In the genomic region with DNA sequence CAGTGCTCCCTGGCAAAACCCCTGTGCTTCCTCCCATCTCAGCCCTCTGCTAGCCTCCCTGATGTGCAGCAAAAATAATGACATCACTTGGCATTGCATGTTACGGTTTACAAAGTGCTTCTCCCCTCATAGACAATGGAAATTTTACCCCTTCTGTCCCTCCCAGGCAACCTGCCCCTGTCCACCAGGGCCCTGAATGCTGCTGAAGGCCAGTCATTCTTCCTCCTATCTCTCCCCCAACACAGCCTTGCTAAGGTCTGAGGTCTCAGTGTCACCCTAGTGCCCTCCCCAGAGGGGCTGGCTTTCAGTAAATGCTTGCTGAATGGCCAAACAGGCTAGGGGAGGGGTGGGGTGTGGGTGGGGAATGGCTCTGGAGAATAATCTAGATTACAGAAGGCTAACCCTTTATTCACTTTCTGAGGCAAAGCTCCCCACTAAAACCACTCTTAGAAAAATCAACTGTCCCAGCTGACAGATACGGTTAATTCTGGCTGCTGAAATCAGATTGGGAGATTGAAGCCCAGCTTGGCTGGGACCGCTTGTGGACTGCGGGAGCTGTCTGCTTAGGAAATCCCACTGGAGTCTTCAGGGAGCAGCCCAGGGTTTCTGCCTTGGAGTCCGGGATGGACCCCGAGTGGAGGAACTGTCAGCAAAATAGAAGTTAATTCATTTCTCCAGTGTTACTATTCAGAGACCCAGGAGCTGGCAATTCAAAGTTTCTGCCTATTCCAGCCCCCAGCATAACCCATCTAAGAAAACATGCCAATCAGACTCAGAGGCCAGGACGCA, we compare ENCODE assay signal across 8 cellular contexts. TPM values are rescaled to one million over a fixed set of nuclear protein-coding genes. Genes with fewer than 3 reads are reported as not detected.
DNase-seq lines count a peak whose midpoint lies in the region; ATAC-seq and TF ChIP-seq lines count a peak whose summit lies in the region.

No MANE protein-coding gene starts in this region.

- H3K9me3 ChIP-seq in MM.1S (replicated peaks; ENCODE audit: insufficient read depth, low read length) (no peaks in the 10 kb centered on the region), colonic mucosa (no peaks in the 10 kb centered on the region)

- H3K9me3 Mint-ChIP-seq in central memory CD8-positive, alpha-beta T cell, result no peaks in the 10 kb centered on the region
- H3K9me3 Mint-ChIP-seq in natural killer cell treated with Interleukin-12 subunit alpha and Interleukin-12 subunit beta and Interleukin-15 and Interleukin-18, amount 100 ng/mL, for 72 hours, result no peaks in the 10 kb centered on the region

- H3K27me3 ChIP-seq in MM.1S (replicated peaks; ENCODE audit: insufficient read depth, low read length), result no peaks in the 10 kb centered on the region
- H3K27me3 ChIP-seq in colonic mucosa, result no peaks in the 10 kb centered on the region

- H3K9me2 ChIP-seq in MM.1S (replicated peaks; ENCODE audit: insufficient read depth, low read length), result no peaks in the 10 kb centered on the region

- H3K27ac Mint-ChIP-seq in central memory CD8-positive, alpha-beta T cell (ENCODE audit: low read depth), result peak overlapping the region; percentile 89
- H3K27ac Mint-ChIP-seq in natural killer cell treated with Interleukin-12 subunit alpha and Interleukin-12 subunit beta and Interleukin-15 and Interleukin-18, amount 100 ng/mL, for 72 hours, result peak overlapping the region; percentile 72 to 74

- H3K79me2 ChIP-seq in MM.1S (ENCODE audit: low read length), result peaks cover 99% of the 10 kb centered on the region

- H3K4me2 ChIP-seq in MM.1S (ENCODE audit: low read depth, low read length), result no peak overlapping the region

- peaks cover 5% of the 10 kb centered on the region for H3K36me3 Mint-ChIP-seq in central memory CD8-positive, alpha-beta T cell (ENCODE audit: insufficient read depth)
- peaks cover 14% of the 10 kb centered on the region for H3K36me3 Mint-ChIP-seq in natural killer cell treated with Interleukin-12 subunit alpha and Interleukin-12 subunit beta and Interleukin-15 and Interleukin-18, amount 100 ng/mL, for 72 hours

- peaks cover 44% of the 10 kb centered on the region for H4K20me1 ChIP-seq in MM.1S (ENCODE audit: insufficient read depth, low read length)

- peaks cover 46% of the 10 kb centered on the region for H3K4me1 ChIP-seq in MM.1S (ENCODE audit: low read length)
- peaks cover 17% of the 10 kb centered on the region for H3K4me1 ChIP-seq in colonic mucosa

- DNase-seq in C1 segment of cervical spinal cord (lab: John Stamatoyannopoulos, UW) (peak in 9 of 14 donors; percentile 31 to 66 (median 59)), MM.1S (no peak), G401 (ENCODE audit: low spot score) (no peak), colonic mucosa (no peak)
- DNase-seq in central memory CD8-positive, alpha-beta T cell (ENCODE audit: low spot score in 2 of 2), result no peak
- DNase-seq in natural killer cell treated with Interleukin-12 subunit alpha and Interleukin-12 subunit beta and Interleukin-15 and Interleukin-18, amount 100 ng/mL, for 72 hours (ENCODE audit: low spot score), result no peak
- no peak for DNase-seq in stimulated activated naive CD4-positive, alpha-beta T cell (lab: John Stamatoyannopoulos, UW)

- no peak overlapping the region for H3K9ac ChIP-seq in MM.1S (ENCODE audit: low read length)
- no peak overlapping the region for H3K9ac ChIP-seq in colonic mucosa (ENCODE audit: low read depth in 2 of 2, low read length in 2 of 2)

- no peak overlapping the region for H2AFZ ChIP-seq in MM.1S (ENCODE audit: low read length)

- intact Hi-C loops in colonic mucosa (cut with DNase I), result no loop called here

- H3K4me3 ChIP-seq in MM.1S (ENCODE audit: low read length), result no peak overlapping the region
- H3K4me3 ChIP-seq in colonic mucosa, result no peak overlapping the region

- peaks cover 92% of the 10 kb centered on the region for H3K4me1 Mint-ChIP-seq in central memory CD8-positive, alpha-beta T cell
- H3K4me1 Mint-ChIP-seq in natural killer cell treated with Interleukin-12 subunit alpha and Interleukin-12 subunit beta and Interleukin-15 and Interleukin-18, amount 100 ng/mL, for 72 hours (ENCODE audit: low read depth in 2 of 2), result peaks cover 87 to 92% of the 10 kb centered on the region in 2 donors

- peaks cover 17% of the 10 kb centered on the region for H3F3A ChIP-seq in MM.1S (ENCODE audit: insufficient read depth, low read length)

- peaks cover 5% of the 10 kb centered on the region; the same call in 1 of the 2 replicates for H3K36me3 ChIP-seq in MM.1S (replicated peaks; ENCODE audit: insufficient read depth, low read length)
- no peaks in the 10 kb centered on the region for H3K36me3 ChIP-seq in colonic mucosa

- no peak for ATAC-seq in central memory CD8-positive, alpha-beta T cell (replicated peaks; ENCODE audit: extremely low read depth, poor library complexity, severe bottlenecking)
- peak; percentile 54 to 58 for ATAC-seq in natural killer cell treated with Interleukin-12 subunit alpha and Interleukin-12 subunit beta and Interleukin-15 and Interleukin-18, amount 100 ng/mL, for 72 hours
- no peak for ATAC-seq in GM19397 (IDR thresholded peaks at IDR 0.05; ENCODE audit: unreplicated experiment)

- in situ Hi-C loops in G401 (cut with HindIII; ENCODE audit: low sequenced_read_pairs), result no loop called here

- no peaks in the 10 kb centered on the region for H3K27me3 Mint-ChIP-seq in central memory CD8-positive, alpha-beta T cell
- no peaks in the 10 kb centered on the region for H3K27me3 Mint-ChIP-seq in natural killer cell treated with Interleukin-12 subunit alpha and Interleukin-12 subunit beta and Interleukin-15 and Interleukin-18, amount 100 ng/mL, for 72 hours

- TF ChIP-seq CTCF in MM.1S (IDR thresholded peaks at IDR 0.05; ENCODE audit: low read length) (no peak), colonic mucosa (IDR thresholded peaks at IDR 0.05) (no peak)

- H3K27ac ChIP-seq in MM.1S (ENCODE audit: low read length), result peak overlapping the region; percentile 9; the same call in 1 of the 2 replicates
- H3K27ac ChIP-seq in colonic mucosa, result no peak overlapping the region

- H3K4me3 Mint-ChIP-seq in central memory CD8-positive, alpha-beta T cell, result no peak overlapping the region
- peak overlapping the region; percentile 75 for H3K4me3 Mint-ChIP-seq in natural killer cell treated with Interleukin-12 subunit alpha and Interleukin-12 subunit beta and Interleukin-15 and Interleukin-18, amount 100 ng/mL, for 72 hours

RNA-seq across cellular contexts. Expression of gene ANP32A, which starts 22.9 kb away (rescaled TPM):
- total RNA-seq in natural killer cell treated with Interleukin-12 subunit alpha and Interleukin-12 subunit beta and Interleukin-15 and Interleukin-18, amount 100 ng/mL, for 72 hours, result 100 to 1,000 TPM; 208 to 278 TPM
- 35.3 and 124 TPM in 2 replicates for total RNA-seq in G401 (2014; rRNA removed; shearing (Covaris generic))
- 100 to 1,000 TPM; 126 to 177 TPM for total RNA-seq in colonic mucosa

Comparison
In these comparisons a context has a peak if more than half of its experiments do, and no peak if none do; other contexts are left out.
1. DNase-seq: peak in C1 segment of cervical spinal cord (9 of 14); none in MM.1S (single experiment), central memory CD8-positive, alpha-beta T cell (0 of 2), natural killer cell treated with Interleukin-12 subunit alpha and Interleukin-12 subunit beta and Interleukin-15 and Interleukin-18, amount 100 ng/mL, for 72 hours (single experiment), G401 (single experiment), stimulated activated naive CD4-positive, alpha-beta T cell (0 of 6) and colonic mucosa (single experiment).
2. ATAC-seq: peak in natural killer cell treated with Interleukin-12 subunit alpha and Interleukin-12 subunit beta and Interleukin-15 and Interleukin-18, amount 100 ng/mL, for 72 hours (2 of 2); none in central memory CD8-positive, alpha-beta T cell (single experiment) and GM19397 (single experiment).